In genomic region chr21:32727478-32727727, GRCh38 we compare ENCODE assay signal across 8 cellular contexts.
DNase-seq lines count a peak whose midpoint lies in the region; ATAC-seq lines count a peak whose summit lies in the region.

No MANE protein-coding gene starts in this region.

- DNase-seq in activated T-helper 1 cell treated with Interleukin-2 at 50 U/mL for 16 hours (ENCODE audit: low read depth) (peak; percentile 1), DMS79 treated with DMSO at 0.1 percent for 48 hours (lab: John Stamatoyannopoulos, UW) (no peak), NCI-H510A treated with DMSO at 0.1 percent for 48 hours (lab: John Stamatoyannopoulos, UW) (no peak)
- no peak for DNase-seq in activated CD8-positive, alpha-beta memory T cell treated with anti-CD3 and anti-CD28 coated beads, Interleukin-2, amount 50 U/mL, for 48 hours

- H3K4me3 ChIP-seq in iPS-18c (ENCODE audit: insufficient read depth, low read depth, low read length) (peak overlapping the region; percentile 91), subcutaneous abdominal adipose tissue (ENCODE audit: low read depth in 1 of 5, low read length in 5 of 5) (peak overlapping the region; percentile 88 to 97 (median 92))

- peaks cover 0 to 3% (median 2%) of the 10 kb centered on the region in 5 donors for H3K36me3 ChIP-seq in subcutaneous abdominal adipose tissue (ENCODE audit: control insufficient read depth in 5 of 5, insufficient read depth in 5 of 5, low read length in 5 of 5)

- H3K4me1 ChIP-seq in subcutaneous abdominal adipose tissue (ENCODE audit: control insufficient read depth in 5 of 5, insufficient read depth in 5 of 5, low read length in 5 of 5), result peaks cover 2 to 20% (median 20%) of the 10 kb centered on the region in 5 donors

- H3K9ac ChIP-seq in subcutaneous abdominal adipose tissue (ENCODE audit: low read length in 5 of 5), result peak overlapping the region; percentile 93 to 96 (median 94)

- peak overlapping the region; percentile 86 for H3K27ac ChIP-seq in subcutaneous abdominal adipose tissue (ENCODE audit: low read depth, low read length)

- H3K9me3 ChIP-seq in iPS-18c (ENCODE audit: control insufficient read depth, insufficient read depth, low read length) (no peaks in the 10 kb centered on the region), subcutaneous abdominal adipose tissue (ENCODE audit: control insufficient read depth in 5 of 5, low read length in 5 of 5) (no peaks in the 10 kb centered on the region)

- ATAC-seq in GM19324 (IDR thresholded peaks at IDR 0.05; ENCODE audit: low FRiP score, unreplicated experiment) (peak; percentile 15), HG02981 (IDR thresholded peaks at IDR 0.05; ENCODE audit: unreplicated experiment) (peak; percentile 2)

- H3K27me3 ChIP-seq in subcutaneous abdominal adipose tissue (ENCODE audit: control insufficient read depth in 5 of 5, insufficient read depth in 4 of 5, low read length in 5 of 5), result no peaks in the 10 kb centered on the region
